ENCODE assay signal across 7 cellular contexts in the genomic region with DNA sequence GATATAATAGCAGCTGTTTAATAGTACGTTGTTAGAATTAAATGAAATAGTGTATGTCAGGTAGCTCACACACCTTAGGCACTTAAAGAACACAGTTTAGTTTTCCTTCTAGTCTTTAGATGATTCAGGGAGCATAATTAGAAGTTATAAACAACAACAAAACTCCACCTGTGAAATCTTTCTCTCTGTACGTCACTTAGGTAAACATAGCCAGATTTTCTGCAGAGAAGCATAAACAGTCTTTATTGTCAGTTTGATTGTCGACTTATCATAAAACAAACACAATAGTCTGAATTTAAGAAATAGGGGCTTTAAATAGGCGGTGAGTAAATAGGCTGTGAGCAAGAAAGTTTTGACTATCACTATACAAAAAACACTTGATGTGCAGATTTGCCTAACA.
"Had no signal": no experiment of that assay in that cellular context is flagged by ENCODE, and none has a peak within 500 bp of the region (broad histone marks: within the 10 kb centered on the region; RNA-seq: fewer than 3 reads in every experiment).

No MANE protein-coding gene starts in this region.

- DNase-seq: GM23248, GOT3, H7, IMR-90 had no signal

- ATAC-seq: HCT116, K562 had no signal

- H3K27ac ChIP-seq: GM23248 had no signal

- H3K9me3 ChIP-seq: HAP-1 had no signal

- H2AFZ ChIP-seq: GM23248 had no signal

- H3K36me3 ChIP-seq: HAP-1 had no signal

- H3K4me3 ChIP-seq: GM23248, HAP-1, K562 had no signal

- H3K9ac ChIP-seq: GM23248 had no signal

- H3K4me1 ChIP-seq: HAP-1 had no signal
